Comparison of ENCODE assay signal across 1 cellular context in the genomic region with DNA sequence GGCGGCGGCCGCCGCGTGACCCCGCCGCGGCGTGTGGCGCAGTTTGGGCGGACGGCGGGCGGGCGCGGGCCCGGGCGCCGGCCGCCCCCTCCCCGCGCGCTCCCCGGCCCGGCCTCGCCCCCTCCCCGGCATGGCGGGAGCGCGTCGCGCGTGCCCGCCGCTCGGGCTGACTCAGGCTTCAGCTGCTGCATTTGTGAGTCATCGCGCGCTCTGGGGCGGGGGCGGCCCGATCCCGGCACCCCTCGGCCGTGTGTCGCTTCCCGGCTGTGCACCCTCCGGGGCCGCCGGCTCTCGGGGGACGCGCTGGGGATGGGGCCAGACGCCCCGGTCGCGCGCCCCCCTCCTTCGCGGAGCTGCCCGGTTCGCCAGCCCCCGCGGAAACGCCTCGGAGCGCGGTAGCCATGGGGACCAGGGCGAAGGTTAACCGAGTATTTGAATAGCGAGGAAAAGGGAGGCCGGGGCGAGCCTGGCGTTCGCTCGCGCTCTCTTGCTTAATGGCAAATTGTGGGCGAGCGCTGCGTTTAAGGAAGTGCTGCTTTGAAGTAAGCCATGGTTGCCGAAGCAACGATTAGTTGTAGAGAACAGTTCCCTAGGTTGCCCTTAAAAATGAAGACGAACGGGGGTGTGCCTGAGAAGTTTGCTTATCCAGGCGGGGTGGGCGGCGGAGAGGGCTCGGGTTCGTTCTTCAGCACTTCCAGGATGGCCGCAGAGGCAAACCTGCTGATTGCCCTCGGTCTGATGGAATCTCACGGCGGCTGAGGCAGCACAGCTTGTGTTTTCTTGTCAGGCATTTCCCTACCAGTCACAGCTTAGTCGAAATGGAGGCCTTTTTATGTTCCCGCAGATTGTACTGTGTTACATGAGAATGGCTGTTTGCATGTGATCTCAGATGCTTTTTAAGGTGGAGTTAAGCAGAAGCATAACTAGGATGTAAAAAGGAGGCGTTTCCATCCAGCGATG.
A peak's percentile ranks its signal among the peaks of the same experiment; 100 is the strongest.
TF ChIP-seq lines count a peak whose summit lies in the region.

No MANE protein-coding gene starts in this region.

TF ChIP-seq in K562, 482 proteins besides CTCF, POLR2A, EP300 and RAD21 (continued from another document and continues in another):
- TF ChIP-seq, protein P1, sequence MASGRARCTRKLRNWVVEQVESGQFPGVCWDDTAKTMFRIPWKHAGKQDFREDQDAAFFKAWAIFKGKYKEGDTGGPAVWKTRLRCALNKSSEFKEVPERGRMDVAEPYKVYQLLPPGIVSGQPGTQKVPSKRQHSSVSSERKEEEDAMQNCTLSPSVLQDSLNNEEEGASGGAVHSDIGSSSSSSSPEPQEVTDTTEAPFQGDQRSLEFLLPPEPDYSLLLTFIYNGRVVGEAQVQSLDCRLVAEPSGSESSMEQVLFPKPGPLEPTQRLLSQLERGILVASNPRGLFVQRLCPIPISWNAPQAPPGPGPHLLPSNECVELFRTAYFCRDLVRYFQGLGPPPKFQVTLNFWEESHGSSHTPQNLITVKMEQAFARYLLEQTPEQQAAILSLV (tag; IDR thresholded peaks at IDR 0.05), result no peak
- TF ChIP-seq JUND (IDR thresholded peaks at IDR 0.05; ENCODE audit: borderline replicate concordance, low read depth, low read length), result peak; percentile 89
- peak; percentile 65; the same call in 1 of the 3 replicates for TF ChIP-seq JUND (tag; IDR thresholded peaks at IDR 0.05; ENCODE audit: borderline replicate concordance, low read depth, low read length)
- TF ChIP-seq PCBP2 (IDR thresholded peaks at IDR 0.05; ENCODE audit: low read depth, low read length, poor library complexity, severe bottlenecking), result no peak
- TF ChIP-seq, protein P2, sequence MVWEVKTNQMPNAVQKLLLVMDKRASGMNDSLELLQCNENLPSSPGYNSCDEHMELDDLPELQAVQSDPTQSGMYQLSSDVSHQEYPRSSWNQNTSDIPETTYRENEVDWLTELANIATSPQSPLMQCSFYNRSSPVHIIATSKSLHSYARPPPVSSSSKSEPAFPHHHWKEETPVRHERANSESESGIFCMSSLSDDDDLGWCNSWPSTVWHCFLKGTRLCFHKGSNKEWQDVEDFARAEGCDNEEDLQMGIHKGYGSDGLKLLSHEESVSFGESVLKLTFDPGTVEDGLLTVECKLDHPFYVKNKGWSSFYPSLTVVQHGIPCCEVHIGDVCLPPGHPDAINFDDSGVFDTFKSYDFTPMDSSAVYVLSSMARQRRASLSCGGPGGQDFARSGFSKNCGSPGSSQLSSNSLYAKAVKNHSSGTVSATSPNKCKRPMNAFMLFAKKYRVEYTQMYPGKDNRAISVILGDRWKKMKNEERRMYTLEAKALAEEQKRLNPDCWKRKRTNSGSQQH (CRISPR knock-in tag; IDR thresholded peaks at IDR 0.05), result no peak
- no peak for TF ChIP-seq CEBPB (tag; IDR thresholded peaks at IDR 0.05)
- no peak; the same call in 1 of the 2 replicates for TF ChIP-seq KAT7 (CRISPR knock-in tag; IDR thresholded peaks at IDR 0.05; ENCODE audit: borderline replicate concordance)
- no peak for TF ChIP-seq ELF1 (tag; IDR thresholded peaks at IDR 0.05)
- no peak for TF ChIP-seq CEBPG (CRISPR knock-in tag; IDR thresholded peaks at IDR 0.05)
- no peak for TF ChIP-seq CEBPG (tag; conservative IDR thresholded peaks at IDR 0.05 in 1 of 2, IDR thresholded peaks at IDR 0.05 in 1 of 2)
- TF ChIP-seq EGR1 (conservative IDR thresholded peaks at IDR 0.05), result peak; percentile 61
- no peak for TF ChIP-seq ZNF431 (CRISPR knock-in tag; IDR thresholded peaks at IDR 0.05)
- no peak for TF ChIP-seq MTA3 (IDR thresholded peaks at IDR 0.05; ENCODE audit: borderline replicate concordance)
- TF ChIP-seq, protein P3, sequence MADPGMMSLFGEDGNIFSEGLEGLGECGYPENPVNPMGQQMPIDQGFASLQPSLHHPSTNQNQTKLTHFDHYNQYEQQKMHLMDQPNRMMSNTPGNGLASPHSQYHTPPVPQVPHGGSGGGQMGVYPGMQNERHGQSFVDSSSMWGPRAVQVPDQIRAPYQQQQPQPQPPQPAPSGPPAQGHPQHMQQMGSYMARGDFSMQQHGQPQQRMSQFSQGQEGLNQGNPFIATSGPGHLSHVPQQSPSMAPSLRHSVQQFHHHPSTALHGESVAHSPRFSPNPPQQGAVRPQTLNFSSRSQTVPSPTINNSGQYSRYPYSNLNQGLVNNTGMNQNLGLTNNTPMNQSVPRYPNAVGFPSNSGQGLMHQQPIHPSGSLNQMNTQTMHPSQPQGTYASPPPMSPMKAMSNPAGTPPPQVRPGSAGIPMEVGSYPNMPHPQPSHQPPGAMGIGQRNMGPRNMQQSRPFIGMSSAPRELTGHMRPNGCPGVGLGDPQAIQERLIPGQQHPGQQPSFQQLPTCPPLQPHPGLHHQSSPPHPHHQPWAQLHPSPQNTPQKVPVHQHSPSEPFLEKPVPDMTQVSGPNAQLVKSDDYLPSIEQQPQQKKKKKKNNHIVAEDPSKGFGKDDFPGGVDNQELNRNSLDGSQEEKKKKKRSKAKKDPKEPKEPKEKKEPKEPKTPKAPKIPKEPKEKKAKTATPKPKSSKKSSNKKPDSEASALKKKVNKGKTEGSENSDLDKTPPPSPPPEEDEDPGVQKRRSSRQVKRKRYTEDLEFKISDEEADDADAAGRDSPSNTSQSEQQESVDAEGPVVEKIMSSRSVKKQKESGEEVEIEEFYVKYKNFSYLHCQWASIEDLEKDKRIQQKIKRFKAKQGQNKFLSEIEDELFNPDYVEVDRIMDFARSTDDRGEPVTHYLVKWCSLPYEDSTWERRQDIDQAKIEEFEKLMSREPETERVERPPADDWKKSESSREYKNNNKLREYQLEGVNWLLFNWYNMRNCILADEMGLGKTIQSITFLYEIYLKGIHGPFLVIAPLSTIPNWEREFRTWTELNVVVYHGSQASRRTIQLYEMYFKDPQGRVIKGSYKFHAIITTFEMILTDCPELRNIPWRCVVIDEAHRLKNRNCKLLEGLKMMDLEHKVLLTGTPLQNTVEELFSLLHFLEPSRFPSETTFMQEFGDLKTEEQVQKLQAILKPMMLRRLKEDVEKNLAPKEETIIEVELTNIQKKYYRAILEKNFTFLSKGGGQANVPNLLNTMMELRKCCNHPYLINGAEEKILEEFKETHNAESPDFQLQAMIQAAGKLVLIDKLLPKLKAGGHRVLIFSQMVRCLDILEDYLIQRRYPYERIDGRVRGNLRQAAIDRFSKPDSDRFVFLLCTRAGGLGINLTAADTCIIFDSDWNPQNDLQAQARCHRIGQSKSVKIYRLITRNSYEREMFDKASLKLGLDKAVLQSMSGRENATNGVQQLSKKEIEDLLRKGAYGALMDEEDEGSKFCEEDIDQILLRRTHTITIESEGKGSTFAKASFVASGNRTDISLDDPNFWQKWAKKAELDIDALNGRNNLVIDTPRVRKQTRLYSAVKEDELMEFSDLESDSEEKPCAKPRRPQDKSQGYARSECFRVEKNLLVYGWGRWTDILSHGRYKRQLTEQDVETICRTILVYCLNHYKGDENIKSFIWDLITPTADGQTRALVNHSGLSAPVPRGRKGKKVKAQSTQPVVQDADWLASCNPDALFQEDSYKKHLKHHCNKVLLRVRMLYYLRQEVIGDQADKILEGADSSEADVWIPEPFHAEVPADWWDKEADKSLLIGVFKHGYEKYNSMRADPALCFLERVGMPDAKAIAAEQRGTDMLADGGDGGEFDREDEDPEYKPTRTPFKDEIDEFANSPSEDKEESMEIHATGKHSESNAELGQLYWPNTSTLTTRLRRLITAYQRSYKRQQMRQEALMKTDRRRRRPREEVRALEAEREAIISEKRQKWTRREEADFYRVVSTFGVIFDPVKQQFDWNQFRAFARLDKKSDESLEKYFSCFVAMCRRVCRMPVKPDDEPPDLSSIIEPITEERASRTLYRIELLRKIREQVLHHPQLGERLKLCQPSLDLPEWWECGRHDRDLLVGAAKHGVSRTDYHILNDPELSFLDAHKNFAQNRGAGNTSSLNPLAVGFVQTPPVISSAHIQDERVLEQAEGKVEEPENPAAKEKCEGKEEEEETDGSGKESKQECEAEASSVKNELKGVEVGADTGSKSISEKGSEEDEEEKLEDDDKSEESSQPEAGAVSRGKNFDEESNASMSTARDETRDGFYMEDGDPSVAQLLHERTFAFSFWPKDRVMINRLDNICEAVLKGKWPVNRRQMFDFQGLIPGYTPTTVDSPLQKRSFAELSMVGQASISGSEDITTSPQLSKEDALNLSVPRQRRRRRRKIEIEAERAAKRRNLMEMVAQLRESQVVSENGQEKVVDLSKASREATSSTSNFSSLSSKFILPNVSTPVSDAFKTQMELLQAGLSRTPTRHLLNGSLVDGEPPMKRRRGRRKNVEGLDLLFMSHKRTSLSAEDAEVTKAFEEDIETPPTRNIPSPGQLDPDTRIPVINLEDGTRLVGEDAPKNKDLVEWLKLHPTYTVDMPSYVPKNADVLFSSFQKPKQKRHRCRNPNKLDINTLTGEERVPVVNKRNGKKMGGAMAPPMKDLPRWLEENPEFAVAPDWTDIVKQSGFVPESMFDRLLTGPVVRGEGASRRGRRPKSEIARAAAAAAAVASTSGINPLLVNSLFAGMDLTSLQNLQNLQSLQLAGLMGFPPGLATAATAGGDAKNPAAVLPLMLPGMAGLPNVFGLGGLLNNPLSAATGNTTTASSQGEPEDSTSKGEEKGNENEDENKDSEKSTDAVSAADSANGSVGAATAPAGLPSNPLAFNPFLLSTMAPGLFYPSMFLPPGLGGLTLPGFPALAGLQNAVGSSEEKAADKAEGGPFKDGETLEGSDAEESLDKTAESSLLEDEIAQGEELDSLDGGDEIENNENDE (IDR thresholded peaks at IDR 0.05; ENCODE audit: low read depth, low read length), result no peak
- peak; percentile 95 for TF ChIP-seq FOSL1 (tag; conservative IDR thresholded peaks at IDR 0.05)
- no peak for TF ChIP-seq ZNF507 (tag; conservative IDR thresholded peaks at IDR 0.05)
- TF ChIP-seq, protein P4, sequence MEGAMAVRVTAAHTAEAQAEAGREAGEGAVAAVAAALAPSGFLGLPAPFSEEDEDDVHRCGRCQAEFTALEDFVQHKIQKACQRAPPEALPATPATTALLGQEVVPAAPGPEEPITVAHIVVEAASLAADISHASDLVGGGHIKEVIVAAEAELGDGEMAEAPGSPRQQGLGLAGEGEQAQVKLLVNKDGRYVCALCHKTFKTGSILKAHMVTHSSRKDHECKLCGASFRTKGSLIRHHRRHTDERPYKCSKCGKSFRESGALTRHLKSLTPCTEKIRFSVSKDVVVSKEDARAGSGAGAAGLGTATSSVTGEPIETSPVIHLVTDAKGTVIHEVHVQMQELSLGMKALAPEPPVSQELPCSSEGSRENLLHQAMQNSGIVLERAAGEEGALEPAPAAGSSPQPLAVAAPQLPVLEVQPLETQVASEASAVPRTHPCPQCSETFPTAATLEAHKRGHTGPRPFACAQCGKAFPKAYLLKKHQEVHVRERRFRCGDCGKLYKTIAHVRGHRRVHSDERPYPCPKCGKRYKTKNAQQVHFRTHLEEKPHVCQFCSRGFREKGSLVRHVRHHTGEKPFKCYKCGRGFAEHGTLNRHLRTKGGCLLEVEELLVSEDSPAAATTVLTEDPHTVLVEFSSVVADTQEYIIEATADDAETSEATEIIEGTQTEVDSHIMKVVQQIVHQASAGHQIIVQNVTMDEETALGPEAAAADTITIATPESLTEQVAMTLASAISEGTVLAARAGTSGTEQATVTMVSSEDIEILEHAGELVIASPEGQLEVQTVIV (CRISPR knock-in tag; IDR thresholded peaks at IDR 0.05; ENCODE audit: borderline replicate concordance), result no peak
- no peak for TF ChIP-seq NFE2L1 (tag; IDR thresholded peaks at IDR 0.05; ENCODE audit: borderline replicate concordance, low read depth)
- 0 out of 2 replicates have a peak, but pooled peaks have one; percentile 41 for TF ChIP-seq RBM14 (IDR thresholded peaks at IDR 0.05; ENCODE audit: borderline replicate concordance, insufficient read depth, low read depth, low read length)
- TF ChIP-seq CHD4 (IDR thresholded peaks at IDR 0.05; ENCODE audit: insufficient read depth, insufficient replicate concordance, low read depth, low read length, poor library complexity, severe bottlenecking), result no peak
- no peak for TF ChIP-seq SRSF7 (optimal IDR thresholded peaks at IDR 0.05; ENCODE audit: low read depth, low read length)
- no peak for TF ChIP-seq RNF2 (IDR thresholded peaks at IDR 0.05)
- TF ChIP-seq CCNT2 (IDR thresholded peaks at IDR 0.05; ENCODE audit: borderline replicate concordance, extremely low read depth, insufficient read length, low read depth, low read length), result peak; percentile 50
- TF ChIP-seq ZFPM2 (CRISPR knock-in tag; IDR thresholded peaks at IDR 0.05), result no peak
- TF ChIP-seq, protein P5, sequence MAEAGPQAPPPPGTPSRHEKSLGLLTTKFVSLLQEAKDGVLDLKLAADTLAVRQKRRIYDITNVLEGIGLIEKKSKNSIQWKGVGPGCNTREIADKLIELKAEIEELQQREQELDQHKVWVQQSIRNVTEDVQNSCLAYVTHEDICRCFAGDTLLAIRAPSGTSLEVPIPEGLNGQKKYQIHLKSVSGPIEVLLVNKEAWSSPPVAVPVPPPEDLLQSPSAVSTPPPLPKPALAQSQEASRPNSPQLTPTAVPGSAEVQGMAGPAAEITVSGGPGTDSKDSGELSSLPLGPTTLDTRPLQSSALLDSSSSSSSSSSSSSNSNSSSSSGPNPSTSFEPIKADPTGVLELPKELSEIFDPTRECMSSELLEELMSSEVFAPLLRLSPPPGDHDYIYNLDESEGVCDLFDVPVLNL (CRISPR knock-in tag; IDR thresholded peaks at IDR 0.05; ENCODE audit: low read depth), result no peak
- no peak; the same call in 1 of the 2 replicates for TF ChIP-seq TCF7 (IDR thresholded peaks at IDR 0.05; ENCODE audit: borderline replicate concordance)
- TF ChIP-seq RBM22 (IDR thresholded peaks at IDR 0.05; ENCODE audit: low read depth, low read length, poor library complexity, severe bottlenecking), result peak; percentile 97
- TF ChIP-seq PRPF4 (IDR thresholded peaks at IDR 0.05; ENCODE audit: insufficient read depth, low read depth, low read length, poor library complexity, severe bottlenecking), result peak; percentile 79
- TF ChIP-seq, protein P6, sequence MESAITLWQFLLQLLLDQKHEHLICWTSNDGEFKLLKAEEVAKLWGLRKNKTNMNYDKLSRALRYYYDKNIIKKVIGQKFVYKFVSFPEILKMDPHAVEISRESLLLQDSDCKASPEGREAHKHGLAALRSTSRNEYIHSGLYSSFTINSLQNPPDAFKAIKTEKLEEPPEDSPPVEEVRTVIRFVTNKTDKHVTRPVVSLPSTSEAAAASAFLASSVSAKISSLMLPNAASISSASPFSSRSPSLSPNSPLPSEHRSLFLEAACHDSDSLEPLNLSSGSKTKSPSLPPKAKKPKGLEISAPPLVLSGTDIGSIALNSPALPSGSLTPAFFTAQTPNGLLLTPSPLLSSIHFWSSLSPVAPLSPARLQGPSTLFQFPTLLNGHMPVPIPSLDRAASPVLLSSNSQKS (CRISPR knock-in tag; IDR thresholded peaks at IDR 0.05), result no peak
- TF ChIP-seq CHD1 (IDR thresholded peaks at IDR 0.05; ENCODE audit: low read length), result no peak
- TF ChIP-seq DMBX1 (CRISPR knock-in tag; IDR thresholded peaks at IDR 0.05; ENCODE audit: borderline replicate concordance), result no peak
- no peak for TF ChIP-seq ZNF77 (CRISPR knock-in tag; IDR thresholded peaks at IDR 0.05)
- TF ChIP-seq XRCC5 (IDR thresholded peaks at IDR 0.05; ENCODE audit: low read depth, low read length), result 0 out of 2 replicates have a peak, but pooled peaks have one; percentile 22
- TF ChIP-seq, protein P7, sequence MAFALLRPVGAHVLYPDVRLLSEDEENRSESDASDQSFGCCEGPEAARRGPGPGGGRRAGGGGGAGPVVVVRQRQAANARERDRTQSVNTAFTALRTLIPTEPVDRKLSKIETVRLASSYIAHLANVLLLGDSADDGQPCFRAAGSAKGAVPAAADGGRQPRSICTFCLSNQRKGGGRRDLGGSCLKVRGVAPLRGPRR (CRISPR knock-in tag; IDR thresholded peaks at IDR 0.05), result no peak
- TF ChIP-seq CBFA2T2 (conservative IDR thresholded peaks at IDR 0.05), result no peak
- TF ChIP-seq NCOA4 (IDR thresholded peaks at IDR 0.05; ENCODE audit: partially characterized antibody), result no peak
